In genomic region chr5:56350595-56351170, GRCh38 we compare ENCODE assay signal across 1 cellular context.
A peak's percentile ranks its signal among the peaks of the same experiment; 100 is the strongest.
TF ChIP-seq lines count a peak whose summit lies in the region.

No MANE protein-coding gene starts in this region.

TF ChIP-seq in SK-N-SH treated with all-trans-retinoic acid at 6 μM for 48 hours, 23 proteins besides CTCF, POLR2A, EP300 and RAD21 (continued from another document):
- TF ChIP-seq, protein P1, sequence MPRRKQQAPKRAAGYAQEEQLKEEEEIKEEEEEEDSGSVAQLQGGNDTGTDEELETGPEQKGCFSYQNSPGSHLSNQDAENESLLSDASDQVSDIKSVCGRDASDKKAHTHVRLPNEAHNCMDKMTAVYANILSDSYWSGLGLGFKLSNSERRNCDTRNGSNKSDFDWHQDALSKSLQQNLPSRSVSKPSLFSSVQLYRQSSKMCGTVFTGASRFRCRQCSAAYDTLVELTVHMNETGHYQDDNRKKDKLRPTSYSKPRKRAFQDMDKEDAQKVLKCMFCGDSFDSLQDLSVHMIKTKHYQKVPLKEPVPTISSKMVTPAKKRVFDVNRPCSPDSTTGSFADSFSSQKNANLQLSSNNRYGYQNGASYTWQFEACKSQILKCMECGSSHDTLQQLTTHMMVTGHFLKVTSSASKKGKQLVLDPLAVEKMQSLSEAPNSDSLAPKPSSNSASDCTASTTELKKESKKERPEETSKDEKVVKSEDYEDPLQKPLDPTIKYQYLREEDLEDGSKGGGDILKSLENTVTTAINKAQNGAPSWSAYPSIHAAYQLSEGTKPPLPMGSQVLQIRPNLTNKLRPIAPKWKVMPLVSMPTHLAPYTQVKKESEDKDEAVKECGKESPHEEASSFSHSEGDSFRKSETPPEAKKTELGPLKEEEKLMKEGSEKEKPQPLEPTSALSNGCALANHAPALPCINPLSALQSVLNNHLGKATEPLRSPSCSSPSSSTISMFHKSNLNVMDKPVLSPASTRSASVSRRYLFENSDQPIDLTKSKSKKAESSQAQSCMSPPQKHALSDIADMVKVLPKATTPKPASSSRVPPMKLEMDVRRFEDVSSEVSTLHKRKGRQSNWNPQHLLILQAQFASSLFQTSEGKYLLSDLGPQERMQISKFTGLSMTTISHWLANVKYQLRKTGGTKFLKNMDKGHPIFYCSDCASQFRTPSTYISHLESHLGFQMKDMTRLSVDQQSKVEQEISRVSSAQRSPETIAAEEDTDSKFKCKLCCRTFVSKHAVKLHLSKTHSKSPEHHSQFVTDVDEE (CRISPR knock-in tag; IDR thresholded peaks at IDR 0.05): no peak
- TF ChIP-seq PATZ1 (CRISPR knock-in tag; IDR thresholded peaks at IDR 0.05; ENCODE audit: borderline replicate concordance): 0 out of 2 replicates have a peak, but pooled peaks have one; percentile 53
- TF ChIP-seq ARNTL (CRISPR knock-in tag; IDR thresholded peaks at IDR 0.05; ENCODE audit: borderline replicate concordance, low read depth): no peak
- TF ChIP-seq ESRRG (CRISPR knock-in tag; IDR thresholded peaks at IDR 0.05): no peak
- no peak for TF ChIP-seq PPARA (CRISPR knock-in tag; IDR thresholded peaks at IDR 0.05; ENCODE audit: borderline replicate concordance)
- TF ChIP-seq CREB5 (CRISPR knock-in tag; IDR thresholded peaks at IDR 0.05; ENCODE audit: low read depth): no peak
- no peak for TF ChIP-seq ZNF565 (CRISPR knock-in tag; conservative IDR thresholded peaks at IDR 0.05; ENCODE audit: low read depth)
- no peak for TF ChIP-seq ISL1 (CRISPR knock-in tag; IDR thresholded peaks at IDR 0.05)
